28 cellular contexts compared by ENCODE assay signal in the genomic region with DNA sequence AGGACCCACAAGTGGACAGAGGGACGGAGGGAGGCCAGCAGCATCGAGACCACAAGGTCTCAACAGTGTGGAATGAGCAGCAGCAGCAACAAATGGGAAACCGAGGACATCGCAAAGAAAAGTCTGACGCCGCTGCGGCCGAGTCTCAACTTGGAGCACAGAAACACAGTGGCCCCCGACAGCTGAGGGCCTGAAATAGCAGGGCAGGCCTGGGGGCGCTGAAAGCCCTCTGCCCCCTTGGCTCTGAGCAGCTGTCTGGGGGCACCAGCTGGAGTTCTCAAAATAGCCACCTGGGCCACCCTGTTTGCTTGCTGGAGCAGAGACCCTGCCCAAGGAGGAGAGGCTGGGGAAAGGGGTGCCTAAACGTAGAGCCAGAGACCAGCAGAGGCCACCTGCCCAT. TPM values are rescaled to one million over a fixed set of nuclear protein-coding genes. Genes with fewer than 3 reads are reported as not detected.
"Had no signal": no experiment of that assay in that cellular context is flagged by ENCODE, and none has a peak within 500 bp of the region (broad histone marks: within the 10 kb centered on the region; RNA-seq: fewer than 3 reads in every experiment).

No MANE protein-coding gene starts in this region.

- H3K27ac Mint-ChIP-seq: activated CD4-positive, alpha-beta memory T cell treated with anti-CD3 and anti-CD28 coated beads for 36 hours; T-helper 1 cell treated with Interleukin-12 subunit alpha and Interleukin-12 subunit beta and Interleukin-4 antibody, amounts not matched to agents 30 μg/mL and 1 μg/mL, for 36 hours had no signal

- H3K9me3 Mint-ChIP-seq: activated naive CD4-positive, alpha-beta T cell treated with anti-CD3 and anti-CD28 coated beads, Interleukin-2, amount 50 U/mL, for 24 hours; nephron progenitor cell had no signal

- H3K36me3 ChIP-seq: uterus had no signal

- H3K4me3 ChIP-seq: body of pancreas, skin epidermis, stomach, suprapubic skin, transverse colon, uterus had no signal

- ATAC-seq: body of pancreas, esophagus mucosa, left ventricle myocardium superior, right cardiac atrium had no signal

- H3K4me3 Mint-ChIP-seq: activated CD4-positive, alpha-beta memory T cell treated with anti-CD3 and anti-CD28 coated beads for 36 hours; activated naive CD4-positive, alpha-beta T cell treated with anti-CD3 and anti-CD28 coated beads, Interleukin-2, amount 50 U/mL, for 24 hours; nephron progenitor cell; T-helper 1 cell treated with Interleukin-12 subunit alpha and Interleukin-12 subunit beta and Interleukin-4 antibody, amounts not matched to agents 30 μg/mL and 1 μg/mL, for 36 hours had no signal

- H3K9me3 ChIP-seq: body of pancreas, stomach, suprapubic skin, transverse colon, uterus had no signal

- H3K27me3 ChIP-seq: body of pancreas, suprapubic skin, transverse colon, uterus had no signal

- H3K27me3 Mint-ChIP-seq: activated CD4-positive, alpha-beta memory T cell treated with anti-CD3 and anti-CD28 coated beads for 36 hours; activated naive CD4-positive, alpha-beta T cell treated with anti-CD3 and anti-CD28 coated beads, Interleukin-2, amount 50 U/mL, for 24 hours had no signal

- H3K27ac ChIP-seq: body of pancreas, parathyroid adenoma, stomach, suprapubic skin, transverse colon, uterus had no signal

- DNase-seq: activated CD4-positive, alpha-beta memory T cell treated with anti-CD3 and anti-CD28 coated beads for 36 hours; activated CD4-positive, alpha-beta T cell treated with anti-CD3 and anti-CD28 coated beads for 48 hours; activated gamma-delta T cell treated with Interleukin-2 at 50 U/mL for 16 hours; activated T-cell treated with anti-CD3 and anti-CD28 coated beads for 4 hours; anterior cingulate cortex; body of pancreas; caudate nucleus; dermis blood vessel endothelial cell; effector CD8-positive, alpha-beta T cell; foreskin melanocyte; hippocampal formation; left ventricle myocardium superior; midbrain; nephron progenitor cell; nucleus accumbens; stimulated activated CD4-positive, alpha-beta T cell treated with anti-CD3 and anti-CD28 coated beads, Interleukin-1b, Interleukin-23, amount 100 ng/mL, for 48 hours; stomach; transverse colon; uterus had no signal

RNA-seq across cellular contexts. Expression of a gene that starts 46.4 kb away (rescaled TPM):
- total RNA-seq: activated CD4-positive, alpha-beta memory T cell treated with anti-CD3 and anti-CD28 coated beads for 36 hours; dermis blood vessel endothelial cell; endothelial cell of umbilical vein; pulmonary artery endothelial cell had no signal
- polyA plus RNA-seq: endothelial cell of umbilical vein had no signal

RNA-seq across cellular contexts. Expression of a gene that starts 57.9 kb away (rescaled TPM):
- total RNA-seq: activated CD4-positive, alpha-beta memory T cell treated with anti-CD3 and anti-CD28 coated beads for 36 hours had no signal
